In genomic region chr9:127970401-127971313, GRCh38 we compare ENCODE assay signal across 8 cellular contexts. TPM values are rescaled to one million over a fixed set of nuclear protein-coding genes. Genes with fewer than 3 reads are reported as not detected.
DNase-seq lines count a peak whose midpoint lies in the region; ATAC-seq and TF ChIP-seq lines count a peak whose summit lies in the region.

No MANE protein-coding gene starts in this region.

- peaks cover 15 to 98% (median 70%) of the 10 kb centered on the region in 4 donors for H3K4me1 Mint-ChIP-seq in CD4-positive, CD25-positive, alpha-beta regulatory T cell
- peaks cover 98% of the 10 kb centered on the region for H3K4me1 Mint-ChIP-seq in activated naive CD8-positive, alpha-beta T cell treated with anti-CD3 and anti-CD28 coated beads, Interleukin-2, amount 50 U/mL, for 24 hours

- peak overlapping the region; percentile 80 for H3K9ac ChIP-seq in neuronal stem cell (ENCODE audit: low read depth, low read length, poor library complexity)

- no peak overlapping the region for H4K8ac ChIP-seq in neuronal stem cell (ENCODE audit: low read depth, low read length)

- peak overlapping the region; percentile 97 for H3K4me3 ChIP-seq in CD4-positive, CD25-positive, alpha-beta regulatory T cell (ENCODE audit: low read depth, low read length)
- no peak overlapping the region for H3K4me3 ChIP-seq in neuronal stem cell (ENCODE audit: low read length in 2 of 2)

- peak overlapping the region; percentile 91 for H3K27ac ChIP-seq in CD4-positive, CD25-positive, alpha-beta regulatory T cell (ENCODE audit: insufficient read depth, low read length, poor library complexity, severe bottlenecking)
- no peak overlapping the region for H3K27ac ChIP-seq in neuronal stem cell (replicated peaks; ENCODE audit: low read length)

- peak overlapping the region; percentile 47 for H3K14ac ChIP-seq in neuronal stem cell (ENCODE audit: low read length)

- H2AFZ ChIP-seq in neuronal stem cell (ENCODE audit: low read length) = no peak overlapping the region

- H3K79me1 ChIP-seq in neuronal stem cell (ENCODE audit: low read depth, low read length) = peaks cover 36% of the 10 kb centered on the region

- no peak overlapping the region for H3K4me2 ChIP-seq in neuronal stem cell (ENCODE audit: insufficient read depth, low read length, poor library complexity, severe bottlenecking)

- peaks cover 9% of the 10 kb centered on the region for H3K27me3 Mint-ChIP-seq in CD4-positive, CD25-positive, alpha-beta regulatory T cell
- no peaks in the 10 kb centered on the region for H3K27me3 Mint-ChIP-seq in activated naive CD8-positive, alpha-beta T cell treated with anti-CD3 and anti-CD28 coated beads, Interleukin-2, amount 50 U/mL, for 24 hours

- no peak overlapping the region for H2BK5ac ChIP-seq in neuronal stem cell (ENCODE audit: low read length)

- H2AK5ac ChIP-seq in neuronal stem cell (ENCODE audit: low read depth, low read length) = peak overlapping the region; percentile 74

- H3K9me3 Mint-ChIP-seq in CD4-positive, CD25-positive, alpha-beta regulatory T cell = no peaks in the 10 kb centered on the region
- no peaks in the 10 kb centered on the region for H3K9me3 Mint-ChIP-seq in activated naive CD8-positive, alpha-beta T cell treated with anti-CD3 and anti-CD28 coated beads, Interleukin-2, amount 50 U/mL, for 24 hours

- H3K4ac ChIP-seq in neuronal stem cell (ENCODE audit: low read length) = no peak overlapping the region

- H3K23ac ChIP-seq in neuronal stem cell (ENCODE audit: low read depth, low read length, poor library complexity) = no peak overlapping the region

- peak; percentile 58 to 93 (median 82) for DNase-seq in CD4-positive, CD25-positive, alpha-beta regulatory T cell
- DNase-seq in RPMI8226 (peak; percentile 78), neuronal stem cell (ENCODE audit: low spot score) (no peak), LoVo (ENCODE audit: low spot score) (no peak), omental fat pad (ENCODE audit: low spot score) (no peak)
- DNase-seq in activated naive CD8-positive, alpha-beta T cell treated with anti-CD3 and anti-CD28 coated beads, Interleukin-2, amount 50 U/mL, for 24 hours = peak; percentile 67

- peak overlapping the region; percentile 98 to 99 (median 98) for H3K27ac Mint-ChIP-seq in CD4-positive, CD25-positive, alpha-beta regulatory T cell
- H3K27ac Mint-ChIP-seq in activated naive CD8-positive, alpha-beta T cell treated with anti-CD3 and anti-CD28 coated beads, Interleukin-2, amount 50 U/mL, for 24 hours = peak overlapping the region; percentile 85

- H2BK12ac ChIP-seq in neuronal stem cell (ENCODE audit: low read length) = peak overlapping the region; percentile 14

- peaks cover 8% of the 10 kb centered on the region for H3K36me3 ChIP-seq in CD4-positive, CD25-positive, alpha-beta regulatory T cell (ENCODE audit: control insufficient read depth, insufficient read depth, low read length)
- H3K36me3 ChIP-seq in neuronal stem cell (replicated peaks in 1 of 2; ENCODE audit: control insufficient read depth in 2 of 2, insufficient read depth in 2 of 2, low read length in 2 of 2) = no peaks in the 10 kb centered on the region

- H3K4me1 ChIP-seq in CD4-positive, CD25-positive, alpha-beta regulatory T cell (ENCODE audit: control insufficient read depth, insufficient read depth, low read length, poor library complexity, severe bottlenecking) = peaks cover 98% of the 10 kb centered on the region
- peaks cover 36 to 45% of the 10 kb centered on the region in 2 donors for H3K4me1 ChIP-seq in neuronal stem cell (ENCODE audit: control insufficient read depth in 2 of 2, insufficient read depth in 1 of 2, low read depth in 1 of 2, low read length in 2 of 2)

- peak; percentile 71 to 73 for ATAC-seq in CD4-positive, CD25-positive, alpha-beta regulatory T cell (ENCODE audit: low read depth in 2 of 2)
- ATAC-seq in GM19397 (IDR thresholded peaks at IDR 0.05; ENCODE audit: unreplicated experiment) (peak; percentile 76), HG03378 (IDR thresholded peaks at IDR 0.05; ENCODE audit: unreplicated experiment) (peak; percentile 63), omental fat pad (ENCODE audit: low FRiP score) (no peak)
- ATAC-seq in activated naive CD8-positive, alpha-beta T cell treated with anti-CD3 and anti-CD28 coated beads, Interleukin-2, amount 50 U/mL, for 24 hours = peak; percentile 85

- WGBS in neuronal stem cell (ENCODE audit: extremely low coverage in 2 of 2, insufficient read length in 2 of 2, insufficient replicate concordance in 1 of 2), 2 donors = no CpG with 5 or more reads among the region's 16 CpGs

- H3K18ac ChIP-seq in neuronal stem cell (ENCODE audit: low read length) = peak overlapping the region; percentile 78

- H2BK15ac ChIP-seq in neuronal stem cell (ENCODE audit: low read length) = no peak overlapping the region

- H3K4me3 Mint-ChIP-seq in CD4-positive, CD25-positive, alpha-beta regulatory T cell = peak overlapping the region; percentile 88 to 97 (median 95)
- H3K4me3 Mint-ChIP-seq in activated naive CD8-positive, alpha-beta T cell treated with anti-CD3 and anti-CD28 coated beads, Interleukin-2, amount 50 U/mL, for 24 hours = peak overlapping the region; percentile 60

- no peak for TF ChIP-seq CTCF in omental fat pad (IDR thresholded peaks at IDR 0.05)

- H3K36me3 Mint-ChIP-seq in CD4-positive, CD25-positive, alpha-beta regulatory T cell = peaks cover 45% of the 10 kb centered on the region
- peaks cover 2% of the 10 kb centered on the region for H3K36me3 Mint-ChIP-seq in activated naive CD8-positive, alpha-beta T cell treated with anti-CD3 and anti-CD28 coated beads, Interleukin-2, amount 50 U/mL, for 24 hours (ENCODE audit: low read depth)

- peak overlapping the region; percentile 28 for H2BK120ac ChIP-seq in neuronal stem cell (ENCODE audit: low read depth, low read length)

- no peaks in the 10 kb centered on the region for H3K9me3 ChIP-seq in CD4-positive, CD25-positive, alpha-beta regulatory T cell (ENCODE audit: control insufficient read depth in 2 of 2, low read length in 2 of 2)
- no peaks in the 10 kb centered on the region for H3K9me3 ChIP-seq in neuronal stem cell (replicated peaks in 1 of 2; ENCODE audit: control insufficient read depth in 2 of 2, insufficient read depth in 1 of 2, low read depth in 1 of 2, low read length in 2 of 2)

- no peak overlapping the region for H4K91ac ChIP-seq in neuronal stem cell (ENCODE audit: low read depth, low read length, poor library complexity)

- H3K27me3 ChIP-seq in CD4-positive, CD25-positive, alpha-beta regulatory T cell (ENCODE audit: control insufficient read depth, insufficient read depth, low read length) = no peaks in the 10 kb centered on the region
- H3K27me3 ChIP-seq in neuronal stem cell (ENCODE audit: control insufficient read depth in 3 of 3, insufficient read depth in 3 of 3, low read depth in 1 of 3, low read length in 3 of 3) = no peaks in the 10 kb centered on the region

RNA-seq across cellular contexts. Expression of gene EEIG1, which starts 10.1 kb away (rescaled TPM):
- total RNA-seq in CD4-positive, CD25-positive, alpha-beta regulatory T cell = 402 TPM
- 100 to 1,000 TPM; 140 to 190 (median 177) TPM for polyA plus RNA-seq in CD4-positive, CD25-positive, alpha-beta regulatory T cell
- polyA plus RNA-seq in neuronal stem cell (2013, experiment 1 of 2) = 22.0 TPM
- polyA plus RNA-seq in neuronal stem cell (2013, experiment 2 of 2) = 22.8 TPM
- total RNA-seq in omental fat pad = 1 to 10 TPM; 4.8 to 9.0 (median 7.1) TPM

RNA-seq across cellular contexts. Expression of gene DPM2, which starts 33.0 kb away (rescaled TPM):
- 35.7 TPM for total RNA-seq in CD4-positive, CD25-positive, alpha-beta regulatory T cell
- polyA plus RNA-seq in CD4-positive, CD25-positive, alpha-beta regulatory T cell = 10 to 100 TPM; 27.5 to 30.6 (median 29.7) TPM
- polyA plus RNA-seq in neuronal stem cell (2013, experiment 1 of 2) = 27.5 TPM
- polyA plus RNA-seq in neuronal stem cell (2013, experiment 2 of 2) = 25.3 TPM
- 10 to 100 TPM in 3 of 4 donors, 1 to 10 TPM in 1; 8.8 to 18.0 (median 13.5) TPM for total RNA-seq in omental fat pad

RNA-seq across cellular contexts. Expression of gene PIP5KL1, which starts 40.1 kb away (rescaled TPM):
- total RNA-seq in CD4-positive, CD25-positive, alpha-beta regulatory T cell = 3.3 TPM
- polyA plus RNA-seq in CD4-positive, CD25-positive, alpha-beta regulatory T cell = 1 to 10 TPM in 1 of 4 donors, under 1 TPM in 2, not detected in 1; 0.22 to 1.1 (median 0.81) TPM
- polyA plus RNA-seq in neuronal stem cell (2013, experiment 1 of 2) = 2.4 TPM
- polyA plus RNA-seq in neuronal stem cell (2013, experiment 2 of 2) = 2.5 TPM
- 1 to 10 TPM in 3 of 4 donors, under 1 TPM in 1; 0.82 to 3.0 (median 1.3) TPM for total RNA-seq in omental fat pad

RNA-seq across cellular contexts. Expression of gene ST6GALNAC4, which starts 53.8 kb away (rescaled TPM):
- 31.6 TPM for total RNA-seq in CD4-positive, CD25-positive, alpha-beta regulatory T cell
- polyA plus RNA-seq in CD4-positive, CD25-positive, alpha-beta regulatory T cell = 10 to 100 TPM; 23.1 to 23.8 (median 23.7) TPM
- polyA plus RNA-seq in neuronal stem cell (2013, experiment 1 of 2) = 11.3 TPM
- polyA plus RNA-seq in neuronal stem cell (2013, experiment 2 of 2) = 12.7 TPM
- 10 to 100 TPM; 26.6 to 78.5 (median 45.0) TPM for total RNA-seq in omental fat pad

Comparison
In these comparisons a context has a peak if more than half of its experiments do, and no peak if none do; other contexts are left out.
1. DNase-seq: peak in CD4-positive, CD25-positive, alpha-beta regulatory T cell (3 of 3), RPMI8226 (single experiment) and activated naive CD8-positive, alpha-beta T cell treated with anti-CD3 and anti-CD28 coated beads, Interleukin-2, amount 50 U/mL, for 24 hours (single experiment); none in neuronal stem cell (single experiment), LoVo (single experiment) and omental fat pad (single experiment).
2. RNA of gene EEIG1, which starts 10.1 kb away (total RNA-seq): 402 TPM in CD4-positive, CD25-positive, alpha-beta regulatory T cell (single experiment); 4.8 to 9.0 TPM in omental fat pad; every median in the first group is over 10 times any median in the second.